In genomic region chr5:180343110-180343845, GRCh38 we compare ENCODE assay signal across 8 cellular contexts.
A peak's percentile ranks its signal among the peaks of the same experiment; 100 is the strongest.
DNase-seq lines count a peak whose midpoint lies in the region; ATAC-seq and TF ChIP-seq lines count a peak whose summit lies in the region.
"Had no signal": no experiment of that assay in that cellular context is flagged by ENCODE, and none has a peak within 500 bp of the region (broad histone marks: within the 10 kb centered on the region; RNA-seq: fewer than 3 reads in every experiment).

No MANE protein-coding gene starts in this region.

- H3K9me3 ChIP-seq in HEK293 (ENCODE audit: control insufficient read depth, insufficient read depth, low read depth, low read length): no peaks in the 10 kb centered on the region
- H3K9me3 ChIP-seq in effector memory CD4-positive, alpha-beta T cell (ENCODE audit: control insufficient read depth, low read length): no peaks in the 10 kb centered on the region

- H3K27ac Mint-ChIP-seq in stimulated activated effector memory CD8-positive, alpha-beta T cell treated with anti-CD3 and anti-CD28 coated beads, Interleukin-12 subunit alpha, Interleukin-12 subunit beta, amount 100 ng/mL, for 72 hours: no peak overlapping the region
- H3K27ac Mint-ChIP-seq: activated T-helper 1 cell treated with anti-CD3 and anti-CD28 coated beads, Interleukin-12 subunit alpha, Interleukin-12 subunit beta, Interleukin-2, Interleukin-4 antibody, amounts not matched to agents 30 ng/mL and 10 ng/mL and 1 ng/mL, durations not matched to agents 14 hours and 24 hours and 36 hours had no signal

- no peaks in the 10 kb centered on the region for H3K36me3 Mint-ChIP-seq in stimulated activated effector memory CD8-positive, alpha-beta T cell treated with anti-CD3 and anti-CD28 coated beads, Interleukin-12 subunit alpha, Interleukin-12 subunit beta, amount 100 ng/mL, for 72 hours

- no peak for TF ChIP-seq CTCF in HEK293 (tag by site-specific recombination; IDR thresholded peaks at IDR 0.05)
- no peak for TF ChIP-seq CTCF in astrocyte of the spinal cord (IDR thresholded peaks at IDR 0.05; ENCODE audit: low read depth, low read length)

- POLR2A ChIA-PET in HEK293 (lab: Yijun Ruan, JAX): no interaction called here

- peak; percentile 35 for ATAC-seq in stimulated activated effector memory CD8-positive, alpha-beta T cell treated with anti-CD3 and anti-CD28 coated beads, Interleukin-12 subunit alpha, Interleukin-12 subunit beta, amount 100 ng/mL, for 72 hours

- DNase-seq in astrocyte of the spinal cord (ENCODE audit: low read depth, low spot score) (peak; percentile 92), inferior parietal cortex (ENCODE audit: extremely low spot score) (peak; percentile 44), HUDEP-2 (lab: John Stamatoyannopoulos, UW; ENCODE audit: unreplicated experiment in 76 of 76) (no peak), GM19238 (ENCODE audit: insufficient read length, low spot score) (no peak)
- no peak for DNase-seq in stimulated activated effector memory CD8-positive, alpha-beta T cell treated with anti-CD3 and anti-CD28 coated beads, Interleukin-12 subunit alpha, Interleukin-12 subunit beta, amount 100 ng/mL, for 72 hours (ENCODE audit: low spot score in 2 of 2)
- no peak for DNase-seq in effector memory CD4-positive, alpha-beta T cell

- no peak overlapping the region for H3K27ac ChIP-seq in HEK293 (ENCODE audit: extremely low read depth, low read depth, low read length)
- H3K27ac ChIP-seq in effector memory CD4-positive, alpha-beta T cell (ENCODE audit: insufficient read depth, low read length, poor library complexity, severe bottlenecking): no peak overlapping the region

- no peak overlapping the region for H3K4me3 Mint-ChIP-seq in stimulated activated effector memory CD8-positive, alpha-beta T cell treated with anti-CD3 and anti-CD28 coated beads, Interleukin-12 subunit alpha, Interleukin-12 subunit beta, amount 100 ng/mL, for 72 hours
- H3K4me3 Mint-ChIP-seq: activated T-helper 1 cell treated with anti-CD3 and anti-CD28 coated beads, Interleukin-12 subunit alpha, Interleukin-12 subunit beta, Interleukin-2, Interleukin-4 antibody, amounts not matched to agents 30 ng/mL and 10 ng/mL and 1 ng/mL, durations not matched to agents 14 hours and 24 hours and 36 hours had no signal

- no peaks in the 10 kb centered on the region for H3K27me3 ChIP-seq in effector memory CD4-positive, alpha-beta T cell (replicated peaks; ENCODE audit: control insufficient read depth, insufficient read depth, low read length, poor library complexity, severe bottlenecking)

- H3K4me3 ChIP-seq in HEK293 (ENCODE audit: low read depth, low read length) (no peak overlapping the region), astrocyte of the spinal cord (ENCODE audit: low read depth, low read length) (peak overlapping the region; percentile 1)
- no peak overlapping the region for H3K4me3 ChIP-seq in effector memory CD4-positive, alpha-beta T cell (ENCODE audit: insufficient read depth, low read depth, low read length, poor library complexity, severe bottlenecking)

- no peaks in the 10 kb centered on the region for H3K4me1 ChIP-seq in HEK293 (ENCODE audit: control insufficient read depth, insufficient read depth, low read length)
- H3K4me1 ChIP-seq in effector memory CD4-positive, alpha-beta T cell (ENCODE audit: control insufficient read depth, insufficient read depth, low read length, poor library complexity, severe bottlenecking): no peaks in the 10 kb centered on the region

- in situ Hi-C loops in astrocyte of the spinal cord (cut with HindIII; ENCODE audit: low sequenced_read_pairs): no loop called here

- CTCF ChIA-PET in HEK293 (lab: Yijun Ruan, JAX): interaction anchor here (0.7 to 3.2 kb wide), 4 partner anchors 13 to 41 kb away, joined by 3 to 17 read pairs (median 5); no protein-coding TSS in a partner anchor

- peaks cover 26% of the 10 kb centered on the region for H3K4me1 Mint-ChIP-seq in stimulated activated effector memory CD8-positive, alpha-beta T cell treated with anti-CD3 and anti-CD28 coated beads, Interleukin-12 subunit alpha, Interleukin-12 subunit beta, amount 100 ng/mL, for 72 hours

- H3K36me3 ChIP-seq in HEK293 (ENCODE audit: control insufficient read depth in 2 of 2, insufficient read depth in 1 of 2, low read length in 2 of 2): no peaks in the 10 kb centered on the region
- H3K36me3 ChIP-seq in effector memory CD4-positive, alpha-beta T cell (ENCODE audit: control insufficient read depth, insufficient read depth, low read length): no peaks in the 10 kb centered on the region

- no peaks in the 10 kb centered on the region for H3K9me3 Mint-ChIP-seq in stimulated activated effector memory CD8-positive, alpha-beta T cell treated with anti-CD3 and anti-CD28 coated beads, Interleukin-12 subunit alpha, Interleukin-12 subunit beta, amount 100 ng/mL, for 72 hours
- H3K9me3 Mint-ChIP-seq: activated T-helper 1 cell treated with anti-CD3 and anti-CD28 coated beads, Interleukin-12 subunit alpha, Interleukin-12 subunit beta, Interleukin-2, Interleukin-4 antibody, amounts not matched to agents 30 ng/mL and 10 ng/mL and 1 ng/mL, durations not matched to agents 14 hours and 24 hours and 36 hours had no signal

TF ChIP-seq in HEK293, 187 proteins besides CTCF, POLR2A, EP300 and RAD21:
- TF ChIP-seq ZIC2 (tag by site-specific recombination; IDR thresholded peaks at IDR 0.05) (peak; percentile 92), KLF10 (tag by site-specific recombination; IDR thresholded peaks at IDR 0.05) (no peak), ZNF544 (tag by site-specific recombination; IDR thresholded peaks at IDR 0.05) (no peak), ZNF16 (tag by site-specific recombination; IDR thresholded peaks at IDR 0.05; ENCODE audit: low read depth) (no peak), ZFP3 (tag by site-specific recombination; IDR thresholded peaks at IDR 0.05; ENCODE audit: low read depth) (no peak), ZNF560 (tag by site-specific recombination; IDR thresholded peaks at IDR 0.05; ENCODE audit: borderline replicate concordance) (no peak), ZFHX2 (tag by site-specific recombination; conservative IDR thresholded peaks at IDR 0.05) (no peak), ZNF335 (tag by site-specific recombination; conservative IDR thresholded peaks at IDR 0.05) (no peak), GLIS2 (tag by site-specific recombination; IDR thresholded peaks at IDR 0.05) (peak; percentile 56), GLIS1 (tag by site-specific recombination; IDR thresholded peaks at IDR 0.05) (peak; percentile 43), KLF1 (tag by site-specific recombination; IDR thresholded peaks at IDR 0.05) (no peak), ZNF391 (tag by site-specific recombination; IDR thresholded peaks at IDR 0.05; ENCODE audit: borderline replicate concordance, low read depth) (no peak), ZNF133 (tag by site-specific recombination; IDR thresholded peaks at IDR 0.05) (no peak), ZNF24 (tag by site-specific recombination; IDR thresholded peaks at IDR 0.05) (no peak)
TF ChIP-seq in HEK293: peak in this region for 3.

Comparison
In these comparisons a context has a peak if more than half of its experiments do, and no peak if none do; other contexts are left out.
1. DNase-seq: peak in astrocyte of the spinal cord (single experiment) and inferior parietal cortex (single experiment); none in stimulated activated effector memory CD8-positive, alpha-beta T cell treated with anti-CD3 and anti-CD28 coated beads, Interleukin-12 subunit alpha, Interleukin-12 subunit beta, amount 100 ng/mL, for 72 hours (0 of 2), HUDEP-2 (0 of 76), effector memory CD4-positive, alpha-beta T cell (0 of 3) and GM19238 (single experiment).